ENCODE assay signal across 12 cellular contexts in the genomic region with DNA sequence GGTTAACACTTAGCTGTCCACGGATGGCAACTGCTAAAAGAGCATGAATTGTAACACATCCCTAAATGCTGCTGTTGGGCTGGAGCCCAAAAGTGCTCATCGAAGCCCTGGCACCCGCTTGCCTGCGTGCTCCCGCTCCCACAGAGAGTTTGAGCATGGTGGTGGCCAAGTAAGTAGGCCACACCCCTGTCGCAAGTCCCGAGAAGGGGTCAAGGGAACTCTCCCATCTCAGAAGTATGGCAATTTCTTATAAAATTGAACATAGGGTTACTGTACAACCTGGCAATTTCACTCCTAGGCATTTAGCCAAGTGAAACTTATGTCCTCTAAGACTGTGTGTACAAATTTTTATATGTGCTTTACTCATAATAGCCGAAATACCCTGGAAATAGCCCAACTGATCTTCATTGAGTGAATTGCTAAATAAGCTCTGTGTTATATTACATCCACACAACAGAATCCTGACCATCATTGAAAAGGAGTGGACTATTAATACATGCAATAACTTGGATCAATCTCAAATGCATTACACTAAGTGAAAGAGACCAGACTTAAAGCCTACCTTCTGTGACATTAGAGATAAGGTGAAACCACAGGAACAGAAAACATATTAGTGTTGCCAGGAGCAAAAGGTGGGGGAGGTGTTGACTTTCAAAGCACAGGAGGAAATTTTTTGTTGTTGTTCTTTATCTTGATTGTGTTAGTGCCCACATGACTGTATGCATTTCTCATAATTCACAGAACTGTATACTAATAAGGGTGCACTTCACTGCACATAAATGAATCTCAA. TPM values are rescaled to one million over a fixed set of nuclear protein-coding genes. Genes with fewer than 3 reads are reported as not detected.
DNase-seq lines count a peak whose midpoint lies in the region; ATAC-seq and TF ChIP-seq lines count a peak whose summit lies in the region.
"Had no signal": no experiment of that assay in that cellular context is flagged by ENCODE, and none has a peak within 500 bp of the region (broad histone marks: within the 10 kb centered on the region; RNA-seq: fewer than 3 reads in every experiment).

No MANE protein-coding gene starts in this region.

- BruUV-seq in PC-3 (replicated peaks; lab: Mats Ljungman, UMichigan): no TSS peak

- no peaks in the 10 kb centered on the region for H3F3A ChIP-seq in PC-3 (ENCODE audit: low read length, unreplicated experiment)

- TF ChIP-seq CTCF in PC-3 (conservative IDR thresholded peaks at IDR 0.05; ENCODE audit: low read depth, low read length) (no peak), body of pancreas (IDR thresholded peaks at IDR 0.05) (no peak)

- WGBS in body of pancreas, 2 donors: 46 to 56% methylated on average over 6 to 8 of the region's 8 CpGs

- H3K27ac Mint-ChIP-seq in activated T-cell treated with anti-CD3 and anti-CD28 coated beads, Interleukin-2, amount 50 U/mL, for 24 hours: peak overlapping the region; percentile 95

- H3K27me3 Mint-ChIP-seq in activated T-cell treated with anti-CD3 and anti-CD28 coated beads, Interleukin-2, amount 50 U/mL, for 24 hours: no peaks in the 10 kb centered on the region

- H3K9me2 ChIP-seq in PC-3 (replicated peaks; ENCODE audit: low read length): no peaks in the 10 kb centered on the region

- ATAC-seq in PC-3 (peak; percentile 61), body of pancreas (peak; percentile 76), GM18502 (IDR thresholded peaks at IDR 0.05; ENCODE audit: poor library complexity, unreplicated experiment) (no peak), HG03521 (IDR thresholded peaks at IDR 0.05; ENCODE audit: unreplicated experiment) (no peak)
- peak; percentile 47 for ATAC-seq in stimulated activated naive CD8-positive, alpha-beta T cell treated with anti-CD3 and anti-CD28 coated beads, Interleukin-15, Interleukin-2, amounts not matched to agents 100 U/mL and 50 U/mL, for 24 hours
- ATAC-seq: Right ventricle myocardium inferior had no signal

- H3K4me3 ChIP-seq in PC-3 (ENCODE audit: low read length) (no peak overlapping the region), body of pancreas (no peak overlapping the region)

- H3K27ac ChIP-seq in PC-3 (ENCODE audit: low read length): no peak overlapping the region
- peak overlapping the region; percentile 9 to 26 (median 22) for H3K27ac ChIP-seq in body of pancreas

- H3K79me2 ChIP-seq in PC-3 (ENCODE audit: low read length): no peaks in the 10 kb centered on the region

- TF ChIP-seq POLR2A in body of pancreas (IDR thresholded peaks at IDR 0.05): no peak

- H3K4me1 ChIP-seq in PC-3 (ENCODE audit: insufficient read depth, low read length) (peaks cover 11% of the 10 kb centered on the region), body of pancreas (peaks cover 21% of the 10 kb centered on the region)

- H3K27me3 ChIP-seq in PC-3 (ENCODE audit: low read length) (no peaks in the 10 kb centered on the region), body of pancreas (no peaks in the 10 kb centered on the region)

- H4K20me1 ChIP-seq in PC-3 (ENCODE audit: low read length): no peaks in the 10 kb centered on the region

- no peak overlapping the region for H3K4me3 Mint-ChIP-seq in activated T-cell treated with anti-CD3 and anti-CD28 coated beads, Interleukin-2, amount 50 U/mL, for 24 hours

- no peak overlapping the region for H3K4me2 ChIP-seq in PC-3 (ENCODE audit: low read length)

- intact Hi-C loops in PC-3 (cut with micrococcal nuclease) (loop anchor here (5.0 kb wide), 1 partner anchor 398 kb away; no protein-coding TSS in a partner anchor), body of pancreas (cut with DNase I) (no loop called here)

- no peak overlapping the region for H2AFZ ChIP-seq in PC-3 (ENCODE audit: low read length)

- H3K9me3 Mint-ChIP-seq in activated T-cell treated with anti-CD3 and anti-CD28 coated beads, Interleukin-2, amount 50 U/mL, for 24 hours: no peaks in the 10 kb centered on the region

- H3K4me1 Mint-ChIP-seq in activated T-cell treated with anti-CD3 and anti-CD28 coated beads, Interleukin-2, amount 50 U/mL, for 24 hours (ENCODE audit: low read depth): peaks cover 76% of the 10 kb centered on the region

- DNase-seq in activated T-cell treated with anti-CD3 and anti-CD28 coated beads, Interleukin-2, amount 50 U/mL, for 24 hours: no peak
- no peak for DNase-seq in activated T-cell treated with anti-CD3 and anti-CD28 coated beads, Interleukin-2, amount 50 U/mL, for 48 hours
- DNase-seq in PC-3 (peak; percentile 40), body of pancreas (peak in 2 of 4 donors; percentile 36 to 37), EL (no peak)
- DNase-seq in stimulated activated naive CD8-positive, alpha-beta T cell treated with anti-CD3 and anti-CD28 coated beads, Interleukin-15, Interleukin-2, amounts not matched to agents 100 U/mL and 50 U/mL, for 24 hours: no peak
- DNase-seq: activated CD8-positive, alpha-beta memory T cell treated with anti-CD3 and anti-CD28 coated beads, Interleukin-2, amount 50 U/mL, for 4 hours; islet precursor cell; NCI-H1417 had no signal

- no peaks in the 10 kb centered on the region for H3K9me3 ChIP-seq in PC-3 (ENCODE audit: low read length)
- H3K9me3 ChIP-seq in body of pancreas: no peaks in the 10 kb centered on the region

- POLR2A ChIA-PET in PC-3 (lab: Charles Lee; ENCODE audit: unreplicated experiment): no interaction called here

- H3K36me3 ChIP-seq in PC-3 (ENCODE audit: low read depth, low read length) (no peaks in the 10 kb centered on the region), body of pancreas (replicated peaks in 1 of 2; ENCODE audit: insufficient read depth in 1 of 2, low read depth in 2 of 2) (peaks cover 0 to 3% of the 10 kb centered on the region in 2 donors)

- H3K9ac ChIP-seq in PC-3 (ENCODE audit: low read length): no peak overlapping the region

- H3K36me3 Mint-ChIP-seq in activated T-cell treated with anti-CD3 and anti-CD28 coated beads, Interleukin-2, amount 50 U/mL, for 24 hours (ENCODE audit: low read depth): no peaks in the 10 kb centered on the region

- CTCF ChIA-PET in PC-3 (lab: Charles Lee): no interaction called here

RNA-seq across cellular contexts. Expression of a gene that starts 1.5 kb away (rescaled TPM):
- total RNA-seq in PC-3 (2014; rRNA removed) (not detected in 2 replicates), body of pancreas (not detected)
- total RNA-seq: Right ventricle myocardium inferior had no signal

RNA-seq across cellular contexts. Expression of a gene that starts 48.3 kb away (rescaled TPM):
- total RNA-seq in PC-3 (2014; rRNA removed) (14.8 and 16.7 TPM in 2 replicates), body of pancreas (100 to 1,000 TPM in 1 of 2 donors, 10 to 100 TPM in 1; 71.2 to 129 TPM)

Comparison
In these comparisons a context has a peak if more than half of its experiments do, and no peak if none do; other contexts are left out.
1. ATAC-seq: peak in PC-3 (single experiment), body of pancreas (single experiment) and stimulated activated naive CD8-positive, alpha-beta T cell treated with anti-CD3 and anti-CD28 coated beads, Interleukin-15, Interleukin-2, amounts not matched to agents 100 U/mL and 50 U/mL, for 24 hours (single experiment); none in GM18502 (single experiment) and HG03521 (single experiment).